In genomic region chr12:67006612-67007011, GRCh38 we compare ENCODE assay signal across 16 cellular contexts.
"Had no signal": no experiment of that assay in that cellular context is flagged by ENCODE, and none has a peak within 500 bp of the region (broad histone marks: within the 10 kb centered on the region; RNA-seq: fewer than 3 reads in every experiment).

No MANE protein-coding gene starts in this region.

- ATAC-seq: gastrocnemius medialis; heart right ventricle; left lobe of liver; natural killer cell; sciatic nerve; stimulated activated memory B cell treated with anti-CD40 and anti-IgM and Interleukin-4, amounts not matched to agents 10 μg/mL and 1 μg/mL and 100 μg/mL, for 72 hours; upper lobe of right lung had no signal

- DNase-seq: effector CD4-positive, alpha-beta T cell; gastrocnemius medialis; heart right ventricle; islet precursor cell; mammary epithelial cell; natural killer cell; posterior cingulate gyrus; spleen; stimulated activated CD4-positive, alpha-beta T cell treated with anti-CD3 and anti-CD28 coated beads, Interleukin-15, amount 100 ng/mL, for 24 hours; stimulated activated CD4-positive, alpha-beta T cell treated with anti-CD3 and anti-CD28 coated beads, Interleukin-1b, Interleukin-23, amount 100 ng/mL, for 48 hours; stimulated activated CD4-positive, alpha-beta T cell treated with anti-CD3 and anti-CD28 coated beads, Interleukin-4, amount 100 ng/mL, for 24 hours; tibial artery; upper lobe of right lung had no signal
